ENCODE assay signal across 1 cellular context in the genomic region with DNA sequence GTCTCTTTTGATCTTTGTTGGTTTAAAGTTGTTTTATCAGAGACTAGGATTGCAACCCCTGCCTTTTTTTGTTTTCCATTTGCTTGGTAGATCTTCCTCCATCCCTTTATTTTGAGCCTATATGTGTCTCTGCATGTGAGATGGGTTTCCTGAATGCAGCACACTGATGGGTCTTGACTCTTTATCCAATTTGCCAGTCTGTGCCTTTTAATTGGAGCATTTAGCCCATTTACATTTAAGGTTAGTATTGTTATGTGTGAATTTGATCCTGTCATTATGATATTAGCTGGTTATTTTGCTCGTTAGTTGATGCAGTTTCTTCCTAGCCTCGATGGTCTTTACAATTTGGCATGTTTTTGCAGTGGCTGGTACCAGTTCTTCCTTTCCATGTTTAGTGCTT. TPM values are rescaled to one million over a fixed set of nuclear protein-coding genes. Genes with fewer than 3 reads are reported as not detected.
"Had no signal": no experiment of that assay in that cellular context is flagged by ENCODE, and none has a peak within 500 bp of the region (broad histone marks: within the 10 kb centered on the region; RNA-seq: fewer than 3 reads in every experiment).

No MANE protein-coding gene starts in this region.

RNA-seq across cellular contexts. Expression of a gene that starts 23.6 kb away (rescaled TPM):
- total RNA-seq: SK-MEL-5 had no signal
